ENCODE assay signal across 8 cellular contexts in the genomic region with DNA sequence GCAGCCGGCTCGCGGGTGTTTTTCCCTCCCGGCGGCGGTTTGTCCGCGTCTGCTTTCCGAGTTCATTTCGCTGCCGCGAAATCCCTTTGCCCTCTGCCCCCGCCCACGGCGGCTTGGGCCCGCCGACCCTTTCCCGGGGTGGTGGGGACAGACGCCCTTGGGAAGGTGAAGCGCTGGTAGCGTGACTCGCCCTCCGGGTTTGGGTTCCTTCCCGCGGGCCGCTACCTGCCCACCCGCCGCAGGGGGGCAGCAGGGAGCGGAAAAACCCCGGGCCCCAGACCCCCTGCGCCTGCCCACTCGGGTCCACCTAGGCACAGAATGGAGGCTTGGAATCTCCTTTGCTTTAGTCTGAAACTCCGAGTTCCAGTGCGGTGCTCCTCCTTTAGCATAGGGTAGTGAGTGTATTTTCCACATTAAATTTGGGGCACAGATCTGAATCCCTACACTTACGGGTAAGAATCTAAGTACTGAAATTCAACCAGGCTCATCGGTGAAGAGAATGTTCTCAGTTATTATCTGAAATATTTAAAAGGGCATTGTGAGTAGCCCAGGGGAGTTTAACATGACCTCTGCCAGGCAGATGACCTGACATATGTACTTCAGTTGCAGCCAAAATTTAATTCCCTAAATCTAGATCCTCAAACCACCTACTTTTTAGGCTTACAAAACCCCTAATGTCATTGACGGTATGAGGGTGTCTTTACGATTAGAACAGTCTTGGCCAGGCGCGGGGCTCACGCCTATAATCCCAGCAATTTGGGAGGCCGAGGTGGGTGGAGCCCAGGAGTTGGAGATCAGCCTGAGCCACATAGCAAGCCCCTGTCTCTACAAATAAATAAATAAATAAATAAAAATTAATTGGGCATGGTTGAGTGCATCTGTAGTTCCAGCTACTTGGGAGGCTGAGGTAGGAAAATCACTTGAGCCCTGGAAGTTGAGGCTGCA. TPM values are rescaled to one million over a fixed set of nuclear protein-coding genes. Genes with fewer than 3 reads are reported as not detected.
DNase-seq lines count a peak whose midpoint lies in the region; ATAC-seq lines count a peak whose summit lies in the region.

No MANE protein-coding gene starts in this region.

- peak overlapping the region; percentile 97 for H3K23ac ChIP-seq in mesendoderm (ENCODE audit: low read length)

- no peaks in the 10 kb centered on the region for H3K9me3 ChIP-seq in duodenal mucosa (ENCODE audit: control insufficient read depth in 1 of 2, low read length in 2 of 2)

- H3K4me1 Mint-ChIP-seq in activated CD4-positive, alpha-beta T cell treated with anti-CD3 and anti-CD28 coated beads, Interleukin-2, amount 10 ng/mL, durations not matched to agents 24 days and 14 days: peaks cover 30% of the 10 kb centered on the region

- DNase-seq in 8988T: peak; percentile 69
- DNase-seq in NCI-H2227 treated with DMSO at 0.1 percent for 48 hours (lab: John Stamatoyannopoulos, UW): peak; percentile 47
- DNase-seq in activated CD4-positive, alpha-beta T cell treated with anti-CD3 and anti-CD28 coated beads, Interleukin-2, amount 10 ng/mL, durations not matched to agents 24 days and 14 days: peak; percentile 92
- peak; percentile 69 for DNase-seq in mesendoderm
- DNase-seq in stimulated activated CD8-positive, alpha-beta memory T cell treated with anti-CD3 and anti-CD28 coated beads, Interleukin-15, amount 100 ng/mL, for 4 hours (ENCODE audit: low read depth in 2 of 2): peak; percentile 46 to 50

- intact Hi-C loops in activated CD4-positive, alpha-beta T cell treated with anti-CD3 and anti-CD28 coated beads, Interleukin-2, amount 10 ng/mL, durations not matched to agents 24 days and 14 days (cut with micrococcal nuclease): loop anchor here (1.0 to 5.0 kb wide), 5 partner anchors 14 to 460 kb away; a partner anchor contains a TSS

- no peak overlapping the region for H4K8ac ChIP-seq in mesendoderm (ENCODE audit: low read depth, low read length)

- peak overlapping the region; percentile 100 for H3K56ac ChIP-seq in mesendoderm (ENCODE audit: low read length)

- H3K27me3 Mint-ChIP-seq in activated CD4-positive, alpha-beta T cell treated with anti-CD3 and anti-CD28 coated beads, Interleukin-2, amount 10 ng/mL, durations not matched to agents 24 days and 14 days: no peaks in the 10 kb centered on the region

- no peak overlapping the region for H4K5ac ChIP-seq in mesendoderm (ENCODE audit: low read length)

- H3K4me3 Mint-ChIP-seq in activated CD4-positive, alpha-beta T cell treated with anti-CD3 and anti-CD28 coated beads, Interleukin-2, amount 10 ng/mL, durations not matched to agents 24 days and 14 days: peak overlapping the region; percentile 88

- peak overlapping the region; percentile 42 for H3K18ac ChIP-seq in mesendoderm (ENCODE audit: low read length)

- peaks cover 66% of the 10 kb centered on the region for H3K36me3 Mint-ChIP-seq in activated CD4-positive, alpha-beta T cell treated with anti-CD3 and anti-CD28 coated beads, Interleukin-2, amount 10 ng/mL, durations not matched to agents 24 days and 14 days (ENCODE audit: low read depth)

- H3K27ac Mint-ChIP-seq in activated CD4-positive, alpha-beta T cell treated with anti-CD3 and anti-CD28 coated beads, Interleukin-2, amount 10 ng/mL, durations not matched to agents 24 days and 14 days: peak overlapping the region; percentile 92

- no peak overlapping the region for H2AK5ac ChIP-seq in mesendoderm (ENCODE audit: low read length)

- H3K4ac ChIP-seq in mesendoderm (ENCODE audit: low read depth, low read length): peak overlapping the region; percentile 83

- H3K9me3 Mint-ChIP-seq in activated CD4-positive, alpha-beta T cell treated with anti-CD3 and anti-CD28 coated beads, Interleukin-2, amount 10 ng/mL, durations not matched to agents 24 days and 14 days: no peaks in the 10 kb centered on the region

- peak overlapping the region; percentile 59 for H2BK5ac ChIP-seq in mesendoderm (ENCODE audit: low read length)

- H2BK15ac ChIP-seq in mesendoderm (replicated peaks; ENCODE audit: low read depth): no peak overlapping the region

- no CpG with 5 or more reads among the region's 42 CpGs for WGBS in mesendoderm (ENCODE audit: extremely low coverage, insufficient coverage, low lambda C conversion rate)

- H2BK120ac ChIP-seq in mesendoderm (ENCODE audit: low read depth, low read length): no peak overlapping the region

- H3K27ac ChIP-seq in duodenal mucosa (ENCODE audit: low read depth, low read length) (peak overlapping the region; percentile 94), mesendoderm (ENCODE audit: low read depth, low read length) (peak overlapping the region; percentile 83)

- H3K27me3 ChIP-seq in duodenal mucosa (ENCODE audit: control insufficient read depth in 1 of 2, insufficient read depth in 2 of 2, low read length in 2 of 2) (no peaks in the 10 kb centered on the region), mesendoderm (ENCODE audit: insufficient read depth, low read length, poor library complexity) (no peaks in the 10 kb centered on the region)

- peaks cover 5% of the 10 kb centered on the region for H3K79me1 ChIP-seq in mesendoderm (ENCODE audit: low read length)

- H3K9ac ChIP-seq in duodenal mucosa (ENCODE audit: low read depth in 1 of 2, low read length in 2 of 2) (peak overlapping the region; percentile 71 to 99), mesendoderm (ENCODE audit: low read length) (peak overlapping the region; percentile 98)

- H3K79me2 ChIP-seq in mesendoderm (ENCODE audit: control insufficient read depth, insufficient read depth, low read length): peaks cover 19% of the 10 kb centered on the region

- peaks cover 8 to 21% of the 10 kb centered on the region in 2 donors for H3K4me1 ChIP-seq in duodenal mucosa (ENCODE audit: control insufficient read depth in 1 of 2, insufficient read depth in 2 of 2, low read length in 2 of 2)
- H3K4me1 ChIP-seq in mesendoderm (ENCODE audit: control insufficient read depth, low read depth, low read length): peaks cover 1% of the 10 kb centered on the region

- ATAC-seq in GM18502 (IDR thresholded peaks at IDR 0.05; ENCODE audit: poor library complexity, unreplicated experiment) (peak; percentile 57), HG02981 (IDR thresholded peaks at IDR 0.05; ENCODE audit: unreplicated experiment) (peak; percentile 31)

- peak overlapping the region; percentile 53 for H3K4me2 ChIP-seq in mesendoderm (ENCODE audit: low read length)

- H3K36me3 ChIP-seq in duodenal mucosa (ENCODE audit: control insufficient read depth in 1 of 2, insufficient read depth in 2 of 2, low read length in 2 of 2) (peaks cover 10 to 38% of the 10 kb centered on the region in 2 donors), mesendoderm (ENCODE audit: control insufficient read depth, insufficient read depth, low read length) (peaks cover 14% of the 10 kb centered on the region)

- H3K4me3 ChIP-seq in duodenal mucosa (ENCODE audit: low read depth in 1 of 2, low read length in 2 of 2) (peak overlapping the region; percentile 73 to 95), mesendoderm (ENCODE audit: low read length) (peak overlapping the region; percentile 94)

RNA-seq across cellular contexts. Expression of a gene that starts 1.0 kb away (rescaled TPM):
- total RNA-seq in activated CD4-positive, alpha-beta T cell treated with anti-CD3 and anti-CD28 coated beads, Interleukin-2, amount 10 ng/mL, durations not matched to agents 24 days and 14 days: 752 and 795 TPM in 2 replicates
- 1,478 TPM for polyA plus RNA-seq in mesendoderm (2013, experiment 1 of 2)
- 1,444 TPM for polyA plus RNA-seq in mesendoderm (2013, experiment 2 of 2)

RNA-seq across cellular contexts. Expression of a gene that starts 13.9 kb away (rescaled TPM):
- total RNA-seq in activated CD4-positive, alpha-beta T cell treated with anti-CD3 and anti-CD28 coated beads, Interleukin-2, amount 10 ng/mL, durations not matched to agents 24 days and 14 days: 447 and 455 TPM in 2 replicates
- polyA plus RNA-seq in mesendoderm (2013, experiment 1 of 2): 336 TPM
- 338 TPM for polyA plus RNA-seq in mesendoderm (2013, experiment 2 of 2)

RNA-seq across cellular contexts. Expression of a gene that starts 46.6 kb away (rescaled TPM):
- total RNA-seq in activated CD4-positive, alpha-beta T cell treated with anti-CD3 and anti-CD28 coated beads, Interleukin-2, amount 10 ng/mL, durations not matched to agents 24 days and 14 days: 47.5 and 47.7 TPM in 2 replicates
- polyA plus RNA-seq in mesendoderm (2013, experiment 1 of 2): 18.5 TPM
- 17.7 TPM for polyA plus RNA-seq in mesendoderm (2013, experiment 2 of 2)

Comparison
In these comparisons a context has a peak if more than half of its experiments do, and no peak if none do; other contexts are left out.
1. Peak in every context shown above with its lines: DNase-seq, ATAC-seq, H3K4me3 ChIP-seq and H3K27ac ChIP-seq.